ENCODE assay signal across 10 cellular contexts in the genomic region with DNA sequence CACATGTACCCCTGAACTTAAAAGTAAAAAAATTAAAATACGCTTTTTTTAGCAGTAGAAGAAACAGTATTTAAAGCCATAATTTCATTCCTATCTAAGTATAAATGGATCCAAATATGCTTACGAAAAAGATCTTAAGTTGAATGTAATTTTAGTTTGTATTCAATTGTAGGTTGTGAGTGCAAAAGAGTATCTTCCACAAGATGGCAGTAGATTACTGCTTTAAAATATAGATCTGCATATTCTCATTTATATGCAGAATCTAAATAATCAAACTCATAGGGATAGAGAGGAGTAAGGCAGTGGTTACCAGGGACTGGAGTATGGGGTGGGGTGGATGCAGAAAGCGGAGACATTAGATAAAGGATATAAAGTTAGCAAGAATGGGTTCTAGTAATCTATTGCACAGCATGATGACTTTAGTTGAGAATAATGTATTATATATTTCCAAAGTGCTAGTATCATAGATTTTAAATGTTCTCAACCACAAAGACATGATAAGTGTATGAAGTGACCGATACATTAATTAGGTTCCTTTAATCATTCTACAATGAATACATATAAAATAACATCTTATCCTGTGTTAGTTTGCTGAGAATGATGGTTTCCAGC. TPM values are rescaled to one million over a fixed set of nuclear protein-coding genes. Genes with fewer than 3 reads are reported as not detected.
DNase-seq lines count a peak whose midpoint lies in the region; ATAC-seq and TF ChIP-seq lines count a peak whose summit lies in the region.
"Had no signal": no experiment of that assay in that cellular context is flagged by ENCODE, and none has a peak within 500 bp of the region (broad histone marks: within the 10 kb centered on the region; RNA-seq: fewer than 3 reads in every experiment).

No MANE protein-coding gene starts in this region.

- ATAC-seq in GM18498 (IDR thresholded peaks at IDR 0.05; ENCODE audit: unreplicated experiment): no peak
- no peak for ATAC-seq in esophagus mucosa

- no peaks in the 10 kb centered on the region for H3K36me3 ChIP-seq in MM.1S (replicated peaks; ENCODE audit: insufficient read depth, low read length)
- H3K36me3 ChIP-seq: thoracic aorta had no signal

- no peaks in the 10 kb centered on the region for H3F3A ChIP-seq in MM.1S (ENCODE audit: insufficient read depth, low read length)

- H3K27me3 ChIP-seq in MM.1S (replicated peaks; ENCODE audit: insufficient read depth, low read length): peaks cover 87% of the 10 kb centered on the region

- H4K20me1 ChIP-seq in MM.1S (ENCODE audit: insufficient read depth, low read length): no peaks in the 10 kb centered on the region

- no peak overlapping the region for H3K9ac ChIP-seq in MM.1S (ENCODE audit: low read length)

- H2AFZ ChIP-seq in MM.1S (ENCODE audit: low read length): no peak overlapping the region

- H3K4me1 ChIP-seq in MM.1S (ENCODE audit: low read length): no peaks in the 10 kb centered on the region

- no peaks in the 10 kb centered on the region for H3K9me2 ChIP-seq in MM.1S (replicated peaks; ENCODE audit: insufficient read depth, low read length)

- TF ChIP-seq CTCF in MM.1S (IDR thresholded peaks at IDR 0.05; ENCODE audit: low read length): peak; percentile 55
- TF ChIP-seq CTCF in cardiac fibroblast (IDR thresholded peaks at IDR 0.05; ENCODE audit: low read depth, low read length): peak; percentile 49

- H3K4me2 ChIP-seq in MM.1S (ENCODE audit: low read depth, low read length): no peak overlapping the region

- DNase-seq in DMS 273 (lab: John Stamatoyannopoulos, UW; ENCODE audit: unreplicated experiment) (peak; percentile 38), DMS 273 treated with DMSO at 0.1 percent for 48 hours (lab: John Stamatoyannopoulos, UW) (no peak), MM.1S (peak; percentile 16), cardiac fibroblast (ENCODE audit: low read depth in 2 of 2) (peak; percentile 30 to 33), pons (ENCODE audit: low spot score) (peak; percentile 11), NCI-H146 treated with DMSO at 0.1 percent for 48 hours (lab: John Stamatoyannopoulos, UW; ENCODE audit: unreplicated experiment) (no peak)
- DNase-seq: activated T-cell treated with anti-CD3 and anti-CD28 coated beads, Interleukin-2, amount 50 U/mL, for 24 hours had no signal

- H3K9me3 ChIP-seq in MM.1S (replicated peaks; ENCODE audit: insufficient read depth, low read length): no peaks in the 10 kb centered on the region
- H3K9me3 ChIP-seq: thoracic aorta had no signal

- no peak overlapping the region for H3K27ac ChIP-seq in MM.1S (ENCODE audit: low read length)
- H3K27ac ChIP-seq: thoracic aorta had no signal

- no peaks in the 10 kb centered on the region for H3K79me2 ChIP-seq in MM.1S (ENCODE audit: low read length)

- H3K4me3 ChIP-seq in MM.1S (ENCODE audit: low read length) (no peak overlapping the region), cardiac fibroblast (replicated peaks in 1 of 2; ENCODE audit: low read depth in 2 of 2, low read length in 2 of 2) (no peak overlapping the region)
- H3K4me3 ChIP-seq: thoracic aorta had no signal

RNA-seq across cellular contexts. Expression of a gene that starts 14.2 kb away (rescaled TPM):
- total RNA-seq in esophagus mucosa: not detected
- total RNA-seq: thoracic aorta had no signal

RNA-seq across cellular contexts. Expression of a gene that starts 23.0 kb away (rescaled TPM):
- total RNA-seq in esophagus mucosa: not detected
- total RNA-seq: thoracic aorta had no signal

RNA-seq across cellular contexts. Expression of a gene that starts 36.7 kb away (rescaled TPM):
- not detected for total RNA-seq in esophagus mucosa
- total RNA-seq: thoracic aorta had no signal

RNA-seq across cellular contexts. Expression of a gene that starts 36.7 kb away (rescaled TPM):
- not detected for total RNA-seq in esophagus mucosa
- total RNA-seq: thoracic aorta had no signal

Comparison
In these comparisons a context has a peak if more than half of its experiments do, and no peak if none do; other contexts are left out.
1. DNase-seq: peak in DMS 273 (single experiment), MM.1S (single experiment), cardiac fibroblast (2 of 2) and pons (single experiment); none in DMS 273 treated with DMSO at 0.1 percent for 48 hours (single experiment) and NCI-H146 treated with DMSO at 0.1 percent for 48 hours (single experiment).